In the genomic region with DNA sequence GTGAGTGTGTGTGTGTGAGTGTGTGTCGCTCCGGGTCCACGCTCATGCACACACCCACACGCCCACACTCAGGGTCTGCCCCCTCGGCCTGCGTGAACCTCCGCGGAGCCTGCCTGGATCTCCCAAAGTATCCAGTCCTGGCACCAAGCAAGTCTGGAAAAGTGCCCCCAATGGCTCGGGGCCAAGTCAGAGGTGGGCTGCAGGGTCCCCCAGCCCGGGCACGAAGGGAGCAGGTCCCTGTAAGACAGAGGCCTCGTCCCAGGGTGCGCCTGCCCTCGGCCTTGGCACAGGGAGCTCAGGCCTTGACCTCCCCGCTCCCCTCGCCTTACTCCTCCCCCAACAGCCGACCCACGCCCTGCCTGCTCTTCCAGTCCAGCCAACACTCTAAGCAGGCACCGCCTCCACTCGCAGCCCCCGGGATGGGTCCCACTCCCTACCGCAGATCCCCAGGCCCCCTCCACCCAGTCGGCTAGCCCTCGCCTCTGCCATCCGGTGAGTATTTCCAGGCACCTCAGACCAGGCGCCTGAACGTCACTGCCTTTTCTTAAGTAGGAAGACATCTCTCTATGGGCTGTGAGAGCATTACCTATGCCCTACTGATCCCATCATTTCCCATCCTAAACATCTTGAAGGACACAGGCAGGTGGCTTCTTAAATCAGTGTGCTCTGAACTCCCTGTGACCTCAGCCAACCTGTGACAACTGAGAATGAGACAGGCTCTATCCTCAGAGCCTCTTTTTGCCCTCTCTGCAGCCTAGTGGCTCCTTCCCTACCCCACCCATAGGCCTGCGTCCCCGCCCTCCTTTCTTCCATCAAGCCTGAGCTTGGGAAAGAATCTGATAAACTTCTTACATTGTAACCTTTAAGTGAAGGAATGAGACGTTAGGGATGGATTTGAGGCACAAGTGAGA, we compare ENCODE assay signal across 8 cellular contexts. TPM values are rescaled to one million over a fixed set of nuclear protein-coding genes. Genes with fewer than 3 reads are reported as not detected.
DNase-seq lines count a peak whose midpoint lies in the region; ATAC-seq and TF ChIP-seq lines count a peak whose summit lies in the region.

No MANE protein-coding gene starts in this region.

- H3K18ac ChIP-seq in neuronal stem cell (ENCODE audit: low read length), result peak overlapping the region; percentile 98

- H3K9me3 Mint-ChIP-seq in activated CD4-positive, alpha-beta T cell treated with anti-CD3 and anti-CD28 coated beads, Interleukin-2, amount 10 ng/mL, durations not matched to agents 24 days and 14 days, result no peaks in the 10 kb centered on the region

- H3K79me1 ChIP-seq in neuronal stem cell (ENCODE audit: low read depth, low read length), result no peaks in the 10 kb centered on the region

- peak overlapping the region; percentile 79 for H2AK5ac ChIP-seq in neuronal stem cell (ENCODE audit: low read depth, low read length)

- H3K9ac ChIP-seq in neuronal stem cell (ENCODE audit: low read depth, low read length, poor library complexity), result peak overlapping the region; percentile 87

- peak overlapping the region; percentile 99 for H2BK15ac ChIP-seq in neuronal stem cell (ENCODE audit: low read length)

- H3K9me3 ChIP-seq in T-helper 17 cell (ENCODE audit: control insufficient read depth, low read length, poor library complexity, severe bottlenecking), result no peaks in the 10 kb centered on the region
- no peaks in the 10 kb centered on the region for H3K9me3 ChIP-seq in neuronal stem cell (replicated peaks in 1 of 2; ENCODE audit: control insufficient read depth in 2 of 2, insufficient read depth in 1 of 2, low read depth in 1 of 2, low read length in 2 of 2)

- peak overlapping the region; percentile 76 for H2BK5ac ChIP-seq in neuronal stem cell (ENCODE audit: low read length)

- peaks cover 0 to 3% of the 10 kb centered on the region in 2 donors for H3K36me3 ChIP-seq in neuronal stem cell (replicated peaks in 1 of 2; ENCODE audit: control insufficient read depth in 2 of 2, insufficient read depth in 2 of 2, low read length in 2 of 2)

- peak overlapping the region; percentile 94 for H2AFZ ChIP-seq in neuronal stem cell (ENCODE audit: low read length)

- H3K4me3 ChIP-seq in foreskin fibroblast (ENCODE audit: low read depth in 1 of 2, low read length in 2 of 2) (peak overlapping the region; percentile 89 to 90), neuronal stem cell (ENCODE audit: low read length in 2 of 2) (peak overlapping the region; percentile 50 to 87)

- peak overlapping the region; percentile 23 for H4K8ac ChIP-seq in neuronal stem cell (ENCODE audit: low read depth, low read length)

- H2BK120ac ChIP-seq in neuronal stem cell (ENCODE audit: low read depth, low read length), result no peak overlapping the region

- no CpG with 5 or more reads among the region's 30 CpGs for WGBS in neuronal stem cell (ENCODE audit: extremely low coverage in 2 of 2, insufficient read length in 2 of 2, insufficient replicate concordance in 1 of 2), 2 donors

- peak; percentile 53 for DNase-seq in activated CD4-positive, alpha-beta T cell treated with anti-CD3 and anti-CD28 coated beads, Interleukin-2, amount 10 ng/mL, durations not matched to agents 24 days and 14 days
- DNase-seq in activated CD4-positive, alpha-beta T cell treated with anti-CD3 and anti-CD28 coated beads, Interleukin-2, amount 50 U/mL, for 1 hour, result no peak
- DNase-seq in T-helper 17 cell, result no peak
- DNase-seq in foreskin fibroblast, result peak in 1 of 2 donors; percentile 52
- peak; percentile 9 for DNase-seq in neuronal stem cell (ENCODE audit: low spot score)
- no peak for DNase-seq in SKM-1 treated with dmso at 0.1 percent for 144 hours (lab: John Stamatoyannopoulos, UW; ENCODE audit: unreplicated experiment)
- no peak for DNase-seq in NOMO-1 treated with dmso at 0.1 percent for 144 hours (lab: John Stamatoyannopoulos, UW; ENCODE audit: unreplicated experiment)

- H2BK12ac ChIP-seq in neuronal stem cell (ENCODE audit: low read length), result no peak overlapping the region

- no peak overlapping the region for H3K4ac ChIP-seq in neuronal stem cell (ENCODE audit: low read length)

- H3K27ac Mint-ChIP-seq in activated CD4-positive, alpha-beta T cell treated with anti-CD3 and anti-CD28 coated beads, Interleukin-2, amount 10 ng/mL, durations not matched to agents 24 days and 14 days, result peak overlapping the region; percentile 29
- no peak overlapping the region for H3K27ac Mint-ChIP-seq in T-helper 17 cell

- H3K27me3 ChIP-seq in neuronal stem cell (ENCODE audit: control insufficient read depth in 3 of 3, insufficient read depth in 3 of 3, low read depth in 1 of 3, low read length in 3 of 3), result peaks cover 2 to 22% (median 10%) of the 10 kb centered on the region in 3 experiments

- H3K14ac ChIP-seq in neuronal stem cell (ENCODE audit: low read length), result peak overlapping the region; percentile 39

- no peak overlapping the region for H4K91ac ChIP-seq in neuronal stem cell (ENCODE audit: low read depth, low read length, poor library complexity)

- intact Hi-C loops in activated CD4-positive, alpha-beta T cell treated with anti-CD3 and anti-CD28 coated beads, Interleukin-2, amount 10 ng/mL, durations not matched to agents 24 days and 14 days (cut with micrococcal nuclease), result no loop called here

- H3K4me1 Mint-ChIP-seq in activated CD4-positive, alpha-beta T cell treated with anti-CD3 and anti-CD28 coated beads, Interleukin-2, amount 10 ng/mL, durations not matched to agents 24 days and 14 days, result peaks cover 19% of the 10 kb centered on the region
- H3K4me1 Mint-ChIP-seq in T-helper 17 cell, result peaks cover 13% of the 10 kb centered on the region

- H3K23ac ChIP-seq in neuronal stem cell (ENCODE audit: low read depth, low read length, poor library complexity), result peak overlapping the region; percentile 94

- ATAC-seq in T-helper 17 cell (peak; percentile 42), GM21717 (IDR thresholded peaks at IDR 0.05; ENCODE audit: unreplicated experiment) (no peak)

- peak overlapping the region; percentile 69 for H3K4me3 Mint-ChIP-seq in activated CD4-positive, alpha-beta T cell treated with anti-CD3 and anti-CD28 coated beads, Interleukin-2, amount 10 ng/mL, durations not matched to agents 24 days and 14 days
- peak overlapping the region; percentile 82 for H3K4me3 Mint-ChIP-seq in T-helper 17 cell

- H3K27me3 Mint-ChIP-seq in activated CD4-positive, alpha-beta T cell treated with anti-CD3 and anti-CD28 coated beads, Interleukin-2, amount 10 ng/mL, durations not matched to agents 24 days and 14 days, result peaks cover 23% of the 10 kb centered on the region
- peaks cover 40% of the 10 kb centered on the region for H3K27me3 Mint-ChIP-seq in T-helper 17 cell

- H3K36me3 Mint-ChIP-seq in activated CD4-positive, alpha-beta T cell treated with anti-CD3 and anti-CD28 coated beads, Interleukin-2, amount 10 ng/mL, durations not matched to agents 24 days and 14 days (ENCODE audit: low read depth), result no peaks in the 10 kb centered on the region
- H3K36me3 Mint-ChIP-seq in T-helper 17 cell (ENCODE audit: low read depth), result no peaks in the 10 kb centered on the region

- H3K4me2 ChIP-seq in neuronal stem cell (ENCODE audit: insufficient read depth, low read length, poor library complexity, severe bottlenecking), result peak overlapping the region; percentile 87

- no peak overlapping the region for H3K27ac ChIP-seq in neuronal stem cell (replicated peaks; ENCODE audit: low read length)

- H3K4me1 ChIP-seq in neuronal stem cell (ENCODE audit: control insufficient read depth in 2 of 2, insufficient read depth in 1 of 2, low read depth in 1 of 2, low read length in 2 of 2), result peaks cover 5 to 6% of the 10 kb centered on the region in 2 donors

- no peak for TF ChIP-seq CTCF in foreskin fibroblast (IDR thresholded peaks at IDR 0.05; ENCODE audit: low read depth, low read length)

RNA-seq across cellular contexts. Expression of a gene that starts 0.7 kb away (rescaled TPM):
- 0.23 and 0.66 TPM in 2 replicates for total RNA-seq in activated CD4-positive, alpha-beta T cell treated with anti-CD3 and anti-CD28 coated beads, Interleukin-2, amount 10 ng/mL, durations not matched to agents 24 days and 14 days
- total RNA-seq in T-helper 17 cell, result under 1 TPM in 1 of 2 donors, not detected in 1; 0.50 TPM
- 6.7 TPM for polyA plus RNA-seq in neuronal stem cell (2013, experiment 1 of 2)
- polyA plus RNA-seq in neuronal stem cell (2013, experiment 2 of 2), result 8.1 TPM

RNA-seq across cellular contexts. Expression of a gene that starts 11.7 kb away (rescaled TPM):
- total RNA-seq in activated CD4-positive, alpha-beta T cell treated with anti-CD3 and anti-CD28 coated beads, Interleukin-2, amount 10 ng/mL, durations not matched to agents 24 days and 14 days, result 0.88 and 1.1 TPM in 2 replicates
- total RNA-seq in T-helper 17 cell, result 1 to 10 TPM; 2.8 to 6.4 TPM
- 0.01 TPM for polyA plus RNA-seq in neuronal stem cell (2013, experiment 1 of 2)
- 0.01 TPM for polyA plus RNA-seq in neuronal stem cell (2013, experiment 2 of 2)

Comparison
In these comparisons a context has a peak if more than half of its experiments do, and no peak if none do; other contexts are left out.
1. DNase-seq: peak in activated CD4-positive, alpha-beta T cell treated with anti-CD3 and anti-CD28 coated beads, Interleukin-2, amount 10 ng/mL, durations not matched to agents 24 days and 14 days (single experiment) and neuronal stem cell (single experiment); none in activated CD4-positive, alpha-beta T cell treated with anti-CD3 and anti-CD28 coated beads, Interleukin-2, amount 50 U/mL, for 1 hour (single experiment), T-helper 17 cell (0 of 3), SKM-1 treated with dmso at 0.1 percent for 144 hours (single experiment) and NOMO-1 treated with dmso at 0.1 percent for 144 hours (single experiment).